7 cellular contexts compared by ENCODE assay signal in genomic region chr18:48044944-48045343, GRCh38.
"Had no signal": no experiment of that assay in that cellular context is flagged by ENCODE, and none has a peak within 500 bp of the region (broad histone marks: within the 10 kb centered on the region; RNA-seq: fewer than 3 reads in every experiment).

No MANE protein-coding gene starts in this region.

- DNase-seq: GM23248, GOT3, H7, HFFc6, IMR-90 had no signal

- H3K4me1 ChIP-seq: HAP-1 had no signal

- H3K27ac ChIP-seq: GM23248 had no signal

- H3K9me3 ChIP-seq: HAP-1 had no signal

- H3K9me3 Mint-ChIP-seq: HFFc6 had no signal

- H3K4me3 Mint-ChIP-seq: HFFc6 had no signal

- H3K27ac Mint-ChIP-seq: HFFc6 had no signal

- H3K36me3 ChIP-seq: HAP-1 had no signal

- H3K4me3 ChIP-seq: GM23248, HAP-1, K562 had no signal
